ENCODE assay signal across 10 cellular contexts in the genomic region with DNA sequence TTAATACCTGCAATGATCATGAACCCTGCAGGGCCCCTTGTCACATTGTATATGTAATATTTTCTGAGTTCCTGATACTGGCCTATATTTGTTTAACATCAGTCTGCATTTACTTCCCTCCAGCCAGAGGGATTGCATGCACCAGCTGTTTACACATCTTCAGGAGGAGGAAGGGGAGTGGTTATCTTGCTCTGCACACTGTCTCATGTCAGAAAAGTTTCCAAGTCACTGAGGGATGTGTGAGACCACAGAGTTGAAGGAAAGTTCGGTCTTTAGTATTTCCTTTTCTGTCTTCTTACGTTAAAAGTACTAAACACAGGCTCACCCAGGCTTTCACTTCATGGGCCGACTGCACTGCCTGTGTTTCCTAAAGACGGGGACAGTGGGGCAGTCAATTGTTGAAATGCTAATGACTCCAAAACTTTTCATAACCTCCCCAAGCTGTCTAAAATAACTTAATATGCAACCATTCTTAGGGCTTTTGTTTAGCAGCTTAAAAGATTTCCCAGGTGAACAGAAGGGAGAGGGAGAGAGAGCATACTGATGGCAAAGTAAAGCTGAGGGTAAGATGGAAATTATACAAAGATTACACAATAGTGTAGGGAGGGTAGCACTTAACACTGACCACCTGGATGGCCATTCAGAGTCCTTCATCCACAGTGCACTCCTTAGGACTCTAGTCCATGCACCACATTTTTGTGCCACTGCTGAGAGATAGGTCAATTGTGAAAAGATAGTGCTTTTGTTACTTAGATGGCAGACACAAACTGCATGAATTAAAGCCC.
DNase-seq lines count a peak whose midpoint lies in the region; ATAC-seq and TF ChIP-seq lines count a peak whose summit lies in the region.
"Had no signal": no experiment of that assay in that cellular context is flagged by ENCODE, and none has a peak within 500 bp of the region (broad histone marks: within the 10 kb centered on the region; RNA-seq: fewer than 3 reads in every experiment).

No MANE protein-coding gene starts in this region.

- H3K27me3 Mint-ChIP-seq in activated naive CD8-positive, alpha-beta T cell treated with anti-CD3 and anti-CD28 coated beads for 36 hours, result peaks cover 4% of the 10 kb centered on the region

- H3K4me1 Mint-ChIP-seq in activated naive CD8-positive, alpha-beta T cell treated with anti-CD3 and anti-CD28 coated beads for 36 hours, result peaks cover 9% of the 10 kb centered on the region

- no peaks in the 10 kb centered on the region for H3K36me3 Mint-ChIP-seq in activated naive CD8-positive, alpha-beta T cell treated with anti-CD3 and anti-CD28 coated beads for 36 hours

- CTCF ChIA-PET in HEK293T (lab: Yijun Ruan, JAX), result no interaction called here

- H3K9me3 Mint-ChIP-seq in activated naive CD8-positive, alpha-beta T cell treated with anti-CD3 and anti-CD28 coated beads for 36 hours, result no peaks in the 10 kb centered on the region

- POLR2A ChIA-PET in HEK293T (lab: Yijun Ruan, JAX), result no interaction called here

- peak; percentile 0 for DNase-seq in activated naive CD8-positive, alpha-beta T cell treated with anti-CD3 and anti-CD28 coated beads for 36 hours
- peak; percentile 68 for DNase-seq in mucosa of gallbladder (ENCODE audit: low spot score)
- no peak for DNase-seq in HEK293T (ENCODE audit: extremely low spot score)
- no peak for DNase-seq in caudate nucleus (lab: John Stamatoyannopoulos, UW)

- H3K27ac ChIP-seq in caudate nucleus (ENCODE audit: low read depth, low read length), result no peak overlapping the region
- H3K27ac ChIP-seq: adrenal gland, parathyroid adenoma had no signal

- no peak overlapping the region for H3K27ac Mint-ChIP-seq in activated naive CD8-positive, alpha-beta T cell treated with anti-CD3 and anti-CD28 coated beads for 36 hours

- H3K4me3 Mint-ChIP-seq in activated naive CD8-positive, alpha-beta T cell treated with anti-CD3 and anti-CD28 coated beads for 36 hours, result no peak overlapping the region

- peak; percentile 65 for ATAC-seq in GM18502 (IDR thresholded peaks at IDR 0.05; ENCODE audit: poor library complexity, unreplicated experiment)
- ATAC-seq in HG03175 (IDR thresholded peaks at IDR 0.05; ENCODE audit: unreplicated experiment), result peak; percentile 63
- ATAC-seq in GM18868 (IDR thresholded peaks at IDR 0.05; ENCODE audit: unreplicated experiment), result no peak
- no peak for ATAC-seq in HG02970 (IDR thresholded peaks at IDR 0.05; ENCODE audit: low FRiP score, unreplicated experiment)

TF ChIP-seq in HEK293T, 16 proteins besides CTCF, POLR2A, EP300 and RAD21:
- TF ChIP-seq NFRKB (IDR thresholded peaks at IDR 0.05) (no peak), ZNF384 (IDR thresholded peaks at IDR 0.05) (no peak), L3MBTL2 (conservative IDR thresholded peaks at IDR 0.05) (no peak), FOXK2 (IDR thresholded peaks at IDR 0.05) (no peak), SP1 (IDR thresholded peaks at IDR 0.05) (no peak), FOXA1 (IDR thresholded peaks at IDR 0.05) (no peak), TARDBP (IDR thresholded peaks at IDR 0.05) (no peak), FOXM1 (IDR thresholded peaks at IDR 0.05; ENCODE audit: borderline replicate concordance) (no peak), ELF4 (IDR thresholded peaks at IDR 0.05) (no peak), BHLHE40 (IDR thresholded peaks at IDR 0.05; ENCODE audit: borderline replicate concordance) (no peak), HDGF (IDR thresholded peaks at IDR 0.05; ENCODE audit: borderline replicate concordance) (no peak), CTBP1 (IDR thresholded peaks at IDR 0.05; ENCODE audit: borderline replicate concordance) (no peak), LEF1 (IDR thresholded peaks at IDR 0.05; ENCODE audit: borderline replicate concordance) (no peak), SUZ12 (IDR thresholded peaks at IDR 0.05) (no peak)
- TF ChIP-seq, protein P1, sequence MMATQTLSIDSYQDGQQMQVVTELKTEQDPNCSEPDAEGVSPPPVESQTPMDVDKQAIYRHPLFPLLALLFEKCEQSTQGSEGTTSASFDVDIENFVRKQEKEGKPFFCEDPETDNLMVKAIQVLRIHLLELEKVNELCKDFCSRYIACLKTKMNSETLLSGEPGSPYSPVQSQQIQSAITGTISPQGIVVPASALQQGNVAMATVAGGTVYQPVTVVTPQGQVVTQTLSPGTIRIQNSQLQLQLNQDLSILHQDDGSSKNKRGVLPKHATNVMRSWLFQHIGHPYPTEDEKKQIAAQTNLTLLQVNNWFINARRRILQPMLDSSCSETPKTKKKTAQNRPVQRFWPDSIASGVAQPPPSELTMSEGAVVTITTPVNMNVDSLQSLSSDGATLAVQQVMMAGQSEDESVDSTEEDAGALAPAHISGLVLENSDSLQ (IDR thresholded peaks at IDR 0.05), result no peak

Comparison
In these comparisons a context has a peak if more than half of its experiments do, and no peak if none do; other contexts are left out.
1. ATAC-seq: peak in GM18502 (single experiment) and HG03175 (single experiment); none in GM18868 (single experiment) and HG02970 (single experiment).
2. DNase-seq: peak in activated naive CD8-positive, alpha-beta T cell treated with anti-CD3 and anti-CD28 coated beads for 36 hours (single experiment) and mucosa of gallbladder (single experiment); none in HEK293T (single experiment) and caudate nucleus (0 of 61).